In the genomic region with DNA sequence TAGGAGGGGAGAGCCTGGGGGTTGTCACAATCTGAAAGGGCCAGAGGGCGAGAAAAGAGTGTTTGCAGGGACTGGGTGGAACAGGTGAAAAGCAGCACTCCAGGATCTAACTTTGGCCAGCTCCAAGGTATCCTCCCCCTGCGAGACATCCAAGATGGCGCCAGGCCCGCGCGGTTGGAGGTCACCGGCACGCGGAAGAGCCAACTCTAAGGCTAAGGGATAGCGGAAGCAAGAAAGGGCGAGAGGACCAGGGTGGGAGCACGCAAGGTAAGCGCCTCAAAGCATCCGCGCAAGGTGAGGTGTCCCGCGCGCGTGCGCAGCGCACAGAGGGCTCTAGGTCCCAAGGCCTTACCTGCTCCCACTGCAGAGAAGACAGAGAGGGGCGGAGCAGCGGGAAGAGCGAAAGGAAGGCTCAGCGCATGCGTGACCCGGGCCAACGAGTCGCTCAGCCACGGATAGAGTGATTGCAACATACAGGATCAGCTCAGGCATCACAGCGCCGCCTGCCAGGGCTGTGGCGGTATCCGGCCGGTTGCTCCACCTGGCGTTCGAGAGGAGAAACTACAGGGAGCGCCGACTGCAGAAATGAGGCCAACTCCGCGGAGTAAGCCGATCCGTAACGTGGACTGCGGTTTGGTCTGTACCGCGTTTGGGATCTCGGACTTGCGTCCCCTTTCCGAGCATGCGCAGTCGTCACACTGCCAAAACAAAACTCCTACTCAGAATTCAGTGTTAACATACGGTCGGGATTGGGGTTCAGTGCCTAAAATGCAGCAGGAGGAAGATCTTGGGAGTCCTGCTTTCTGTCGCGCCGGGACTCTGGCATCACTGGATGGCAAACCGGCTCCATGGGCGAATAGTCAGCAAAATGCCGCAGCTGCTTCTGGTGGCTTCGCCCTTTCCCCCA, we compare ENCODE assay signal across 8 cellular contexts. TPM values are rescaled to one million over a fixed set of nuclear protein-coding genes. Genes with fewer than 3 reads are reported as not detected.
DNase-seq lines count a peak whose midpoint lies in the region; ATAC-seq and TF ChIP-seq lines count a peak whose summit lies in the region.

TSS of gene ATP5MC2 (minus strand) at position 383 of the 907 bp plus-strand sequence. CDS start 3,469 bp downstream, outside the sequence.

- peak; percentile 96 for DNase-seq in GM12864 (ENCODE audit: low read depth)
- peak; percentile 96 for DNase-seq in NCI-H1092 treated with DMSO at 0.1 percent for 48 hours (lab: John Stamatoyannopoulos, UW)
- DNase-seq in SKM-1 (lab: John Stamatoyannopoulos, UW; ENCODE audit: unreplicated experiment), result peak; percentile 84
- peak; percentile 95 to 99 for DNase-seq in activated naive CD4-positive, alpha-beta T cell treated with anti-CD3 and anti-CD28 coated beads, Interleukin-2, amount 50 U/mL, for 72 hours (ENCODE audit: low spot score in 2 of 2)
- peak; percentile 90 for DNase-seq in glomerular endothelial cell (ENCODE audit: extremely low read depth, low read depth, low spot score)
- DNase-seq in omental fat pad (ENCODE audit: low spot score), result peak; percentile 72
- DNase-seq in testis, result peak; percentile 99

- H3K27ac ChIP-seq in testis, result peak within 1 kb of the TSS; percentile 97 to 99

- H3K4me3 ChIP-seq in GM12864 (ENCODE audit: low read depth, low read length) (peak within 1 kb of the TSS; percentile 91), testis (peak within 1 kb of the TSS; percentile 61 to 87)

- no peaks in the 10 kb centered on the region for H3K36me3 ChIP-seq in testis (ENCODE audit: low read depth, missing control alignments)

- peak within 1 kb of the TSS; percentile 95 to 97 for H3K27ac Mint-ChIP-seq in activated naive CD4-positive, alpha-beta T cell treated with anti-CD3 and anti-CD28 coated beads, Interleukin-2, amount 50 U/mL, for 72 hours

- peak; percentile 56 for TF ChIP-seq POLR2A in testis (IDR thresholded peaks at IDR 0.05)

- ATAC-seq in HG02623 (IDR thresholded peaks at IDR 0.05; ENCODE audit: unreplicated experiment) (peak; percentile 95), omental fat pad (ENCODE audit: low FRiP score) (peak; percentile 99)
- peak; percentile 94 to 95 for ATAC-seq in activated naive CD4-positive, alpha-beta T cell treated with anti-CD3 and anti-CD28 coated beads, Interleukin-2, amount 50 U/mL, for 72 hours

- no peaks in the 10 kb centered on the region for H3K9me3 Mint-ChIP-seq in activated naive CD4-positive, alpha-beta T cell treated with anti-CD3 and anti-CD28 coated beads, Interleukin-2, amount 50 U/mL, for 72 hours

- TF ChIP-seq CTCF in GM12864 (IDR thresholded peaks at IDR 0.05; ENCODE audit: low read depth, low read length, missing control alignments) (peak; percentile 99), omental fat pad (IDR thresholded peaks at IDR 0.05) (peak in 2 of 3 donors; percentile 91 to 97), testis (IDR thresholded peaks at IDR 0.05) (peak; percentile 98 to 100 (median 100))

- intact Hi-C loops in testis (cut with DNase I; ENCODE audit: low total_unique reads), result loop anchor here (10.0 kb wide), 1 partner anchor 131 kb away; no protein-coding TSS in a partner anchor

- peaks cover 9 to 27% of the 10 kb centered on the region in 2 donors for H3K36me3 Mint-ChIP-seq in activated naive CD4-positive, alpha-beta T cell treated with anti-CD3 and anti-CD28 coated beads, Interleukin-2, amount 50 U/mL, for 72 hours

- no peaks in the 10 kb centered on the region for H3K9me3 ChIP-seq in testis

- H3K27me3 ChIP-seq in testis, result no peaks in the 10 kb centered on the region

- 0% methylated on average over 51 to 60 of the region's 61 CpGs for WGBS in testis, 2 donors

- H3K4me1 ChIP-seq in testis, result peaks cover 23% of the 10 kb centered on the region

RNA-seq across cellular contexts. Expression of gene ATP5MC2, which starts in this region (rescaled TPM):
- 100 to 1,000 TPM; 319 to 327 TPM for total RNA-seq in activated naive CD4-positive, alpha-beta T cell treated with anti-CD3 and anti-CD28 coated beads, Interleukin-2, amount 50 U/mL, for 72 hours
- total RNA-seq in glomerular endothelial cell (301 and 370 TPM in 2 replicates), omental fat pad (100 to 1,000 TPM; 194 to 295 (median 245) TPM), testis (100 to 1,000 TPM; 201 to 304 TPM)
- 316 TPM for polyA plus RNA-seq in testis (ENCODE audit: insufficient read depth, low read depth, low replicate concordance)

Comparison
In these comparisons a context has a peak if more than half of its experiments do, and no peak if none do; other contexts are left out.
1. Peak in every context shown above with its lines: DNase-seq, ATAC-seq, H3K4me3 ChIP-seq and H3K27ac ChIP-seq.